In the genomic region with DNA sequence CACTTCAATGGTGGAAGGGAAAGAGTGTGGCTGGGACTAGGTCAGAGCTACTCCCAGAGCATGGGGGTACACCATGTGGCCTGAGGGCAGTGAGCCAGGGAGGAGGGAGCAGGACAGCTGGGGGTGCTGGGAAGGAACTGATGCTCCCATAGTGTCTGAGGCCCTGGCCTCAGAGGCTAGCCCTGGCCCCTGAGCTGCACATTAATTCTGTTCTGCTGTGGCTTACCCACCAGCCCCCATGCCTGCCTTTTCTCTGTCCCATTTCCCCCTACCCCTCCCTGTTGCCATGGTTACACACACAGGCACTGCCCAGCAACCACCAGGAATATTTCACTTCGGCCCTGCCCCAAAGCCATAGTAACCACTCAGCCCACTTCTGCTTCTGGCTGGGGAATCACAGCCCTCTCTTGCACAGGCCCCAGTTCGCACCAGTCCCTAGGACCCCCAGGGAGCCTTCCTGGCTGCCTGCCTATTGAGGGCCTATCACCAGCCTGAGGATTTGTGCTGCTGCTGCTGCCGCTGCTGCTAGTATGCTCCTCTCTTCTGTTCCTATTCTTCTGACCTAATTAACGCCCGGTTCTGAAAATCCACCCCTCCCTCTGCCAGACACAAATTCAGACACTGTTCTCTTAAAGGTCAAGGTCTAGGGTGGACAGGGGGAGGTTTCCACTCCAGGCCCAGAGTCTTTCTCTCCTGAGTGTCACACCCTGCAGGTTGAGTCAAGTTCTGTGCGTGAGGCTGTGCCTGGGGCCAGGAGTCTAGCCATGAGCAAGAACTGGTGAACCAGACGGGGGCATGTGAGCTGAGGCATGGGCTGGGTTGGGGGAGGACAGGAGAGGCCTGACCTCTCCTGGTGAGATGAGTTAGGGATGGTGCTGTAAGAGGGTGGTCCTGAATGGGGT, we compare ENCODE assay signal across 8 cellular contexts.
DNase-seq lines count a peak whose midpoint lies in the region; ATAC-seq and TF ChIP-seq lines count a peak whose summit lies in the region.

No MANE protein-coding gene starts in this region.

- no peak overlapping the region for H3K27ac ChIP-seq in CD4-positive, CD25-positive, alpha-beta regulatory T cell (ENCODE audit: insufficient read depth, low read length, poor library complexity, severe bottlenecking)

- H3K9me3 ChIP-seq in CD4-positive, CD25-positive, alpha-beta regulatory T cell (ENCODE audit: control insufficient read depth in 2 of 2, low read length in 2 of 2): no peaks in the 10 kb centered on the region

- no peaks in the 10 kb centered on the region for H3K9me3 Mint-ChIP-seq in CD4-positive, CD25-positive, alpha-beta regulatory T cell
- H3K9me3 Mint-ChIP-seq in mesothelial cell of epicardium: no peaks in the 10 kb centered on the region

- H3K4me1 Mint-ChIP-seq in CD4-positive, CD25-positive, alpha-beta regulatory T cell: peaks cover 0 to 7% (median 0%) of the 10 kb centered on the region in 4 donors
- H3K4me1 Mint-ChIP-seq in mesothelial cell of epicardium: peaks cover 27% of the 10 kb centered on the region

- H3K4me3 Mint-ChIP-seq in CD4-positive, CD25-positive, alpha-beta regulatory T cell: no peak overlapping the region
- no peak overlapping the region for H3K4me3 Mint-ChIP-seq in mesothelial cell of epicardium

- H3K4me1 ChIP-seq in CD4-positive, CD25-positive, alpha-beta regulatory T cell (ENCODE audit: control insufficient read depth, insufficient read depth, low read length, poor library complexity, severe bottlenecking): no peaks in the 10 kb centered on the region

- TF ChIP-seq CTCF in mesothelial cell of epicardium (IDR thresholded peaks at IDR 0.05; ENCODE audit: unreplicated experiment): no peak

- H3K27me3 Mint-ChIP-seq in CD4-positive, CD25-positive, alpha-beta regulatory T cell: no peaks in the 10 kb centered on the region
- no peaks in the 10 kb centered on the region for H3K27me3 Mint-ChIP-seq in mesothelial cell of epicardium (ENCODE audit: low read depth)

- peaks cover 28% of the 10 kb centered on the region for H3K36me3 Mint-ChIP-seq in CD4-positive, CD25-positive, alpha-beta regulatory T cell
- peaks cover 6% of the 10 kb centered on the region for H3K36me3 Mint-ChIP-seq in mesothelial cell of epicardium

- peaks cover 56% of the 10 kb centered on the region for H3K36me3 ChIP-seq in CD4-positive, CD25-positive, alpha-beta regulatory T cell (ENCODE audit: control insufficient read depth, insufficient read depth, low read length)

- peak overlapping the region; percentile 32 to 94 (median 86) for H3K27ac Mint-ChIP-seq in CD4-positive, CD25-positive, alpha-beta regulatory T cell
- H3K27ac Mint-ChIP-seq in mesothelial cell of epicardium: peak overlapping the region; percentile 47

- DNase-seq in CD4-positive, CD25-positive, alpha-beta regulatory T cell: no peak
- DNase-seq in NCI-H1694 treated with DMSO at 0.1 percent for 48 hours (lab: John Stamatoyannopoulos, UW) (peak; percentile 31), cerebellar cortex (ENCODE audit: low spot score) (peak; percentile 92), mesothelial cell of epicardium (ENCODE audit: low spot score in 2 of 2, unreplicated experiment in 2 of 2) (no peak), mesenteric fat pad (ENCODE audit: low spot score) (no peak), ureter (ENCODE audit: low spot score) (no peak), HuH-7 (ENCODE audit: low spot score) (no peak)

- H3K27me3 ChIP-seq in CD4-positive, CD25-positive, alpha-beta regulatory T cell (ENCODE audit: control insufficient read depth, insufficient read depth, low read length): no peaks in the 10 kb centered on the region

- no peak overlapping the region for H3K4me3 ChIP-seq in CD4-positive, CD25-positive, alpha-beta regulatory T cell (ENCODE audit: low read depth, low read length)

- ATAC-seq in CD4-positive, CD25-positive, alpha-beta regulatory T cell (ENCODE audit: low read depth in 2 of 2): no peak
- ATAC-seq in HG03045 (IDR thresholded peaks at IDR 0.05; ENCODE audit: unreplicated experiment): no peak

Comparison
In these comparisons a context has a peak if more than half of its experiments do, and no peak if none do; other contexts are left out.
1. DNase-seq: peak in NCI-H1694 treated with DMSO at 0.1 percent for 48 hours (single experiment) and cerebellar cortex (single experiment); none in CD4-positive, CD25-positive, alpha-beta regulatory T cell (0 of 3), mesothelial cell of epicardium (0 of 2), mesenteric fat pad (single experiment), ureter (single experiment) and HuH-7 (single experiment).